15 cellular contexts compared by ENCODE assay signal in the genomic region with DNA sequence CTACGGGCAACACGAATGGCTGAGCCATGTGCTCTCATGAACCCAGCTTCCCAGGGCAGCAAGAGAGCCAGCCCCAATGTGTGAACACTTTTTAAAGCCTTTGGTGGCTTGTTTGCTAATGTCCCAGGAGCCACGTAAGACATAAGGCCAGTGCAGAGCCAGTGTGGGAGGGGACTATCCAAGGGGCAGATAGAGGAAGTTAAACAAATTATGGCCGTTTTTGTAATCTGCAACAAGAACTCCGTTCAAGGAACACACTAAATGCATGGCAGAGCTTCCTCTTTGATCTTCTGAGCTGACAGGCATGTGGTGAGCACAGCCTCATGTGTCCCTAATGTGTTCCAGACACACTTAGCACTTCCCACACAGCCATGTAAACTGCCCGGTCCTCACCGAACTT.
"Had no signal": no experiment of that assay in that cellular context is flagged by ENCODE, and none has a peak within 500 bp of the region (broad histone marks: within the 10 kb centered on the region; RNA-seq: fewer than 3 reads in every experiment).

No MANE protein-coding gene starts in this region.

- DNase-seq: activated CD4-positive, alpha-beta T cell treated with anti-CD3 and anti-CD28 coated beads, Interleukin-2, amount 50 U/mL, for 4 hours; activated CD4-positive, CD25-positive, alpha-beta regulatory T cell treated with anti-CD3 and anti-CD28 coated beads, Interleukin-2, amount 50 U/mL, for 72 hours; activated gamma-delta T cell; activated T-cell treated with anti-CD3 and anti-CD28 coated beads, Interleukin-2, amount 50 U/mL, for 4 hours; amygdala; cerebellar nuclear complex; hypothalamus; kidney glomerular epithelial cell; lower lobe of right lung; stimulated activated CD4-positive, alpha-beta T cell treated with anti-CD3 and anti-CD28 coated beads, Interleukin-4, amount 100 ng/mL, for 4 hours; stomach had no signal

- H3K27ac ChIP-seq: lower lobe of right lung, parathyroid adenoma, skin epidermis, stomach, thoracic aorta had no signal

- H3K9me3 ChIP-seq: thoracic aorta had no signal

- ATAC-seq: activated T-cell treated with anti-CD3 and anti-CD28 coated beads, Interleukin-2, amount 50 U/mL, for 4 hours; esophagus mucosa had no signal

- H3K27me3 ChIP-seq: stomach had no signal

- H3K4me3 ChIP-seq: lower lobe of right lung, skin epidermis, stomach, thoracic aorta had no signal

- H3K4me1 ChIP-seq: lower lobe of right lung, parathyroid adenoma, stomach had no signal

- H3K36me3 ChIP-seq: lower lobe of right lung, stomach, thoracic aorta had no signal
